ENCODE assay signal across 8 cellular contexts in the genomic region with DNA sequence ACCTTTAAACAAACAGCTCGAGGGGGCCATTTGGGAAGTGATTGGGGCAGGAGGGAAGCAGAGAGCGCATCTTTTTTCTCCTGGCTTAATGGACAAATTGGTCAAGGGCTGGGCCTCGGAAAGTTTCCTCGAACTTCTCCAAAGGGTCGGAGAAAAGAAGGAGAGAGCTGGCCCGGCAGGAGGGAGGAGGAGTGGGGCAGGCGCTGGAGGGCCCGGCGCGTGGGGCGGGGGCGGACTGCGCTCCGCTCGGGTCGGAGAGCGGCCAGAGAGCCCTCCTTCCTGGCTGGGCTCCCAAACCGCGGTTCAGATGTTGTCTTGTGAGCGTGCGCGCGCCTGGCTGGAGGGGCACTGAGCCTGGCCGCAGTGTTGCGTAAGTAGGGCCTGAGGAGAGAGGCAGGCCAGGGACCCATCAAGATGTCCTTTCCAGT. TPM values are rescaled to one million over a fixed set of nuclear protein-coding genes. Genes with fewer than 3 reads are reported as not detected.
DNase-seq lines count a peak whose midpoint lies in the region; ATAC-seq and TF ChIP-seq lines count a peak whose summit lies in the region.

No MANE protein-coding gene starts in this region.

- ATAC-seq in psoas muscle (peak; percentile 46 to 62 (median 60)), GM19035 (IDR thresholded peaks at IDR 0.05; ENCODE audit: unreplicated experiment) (no peak), HG02885 (IDR thresholded peaks at IDR 0.05; ENCODE audit: poor library complexity, unreplicated experiment) (no peak)
- no peak for ATAC-seq in activated naive CD8-positive, alpha-beta T cell treated with anti-CD3 and anti-CD28 coated beads, Interleukin-2, amount 50 U/mL, for 24 hours
- no peak for ATAC-seq in activated T-cell treated with anti-CD3 and anti-CD28 coated beads, Interleukin-2, amount 50 U/mL, for 4 hours

- no peak overlapping the region for H3K27ac Mint-ChIP-seq in activated naive CD8-positive, alpha-beta T cell treated with anti-CD3 and anti-CD28 coated beads, Interleukin-2, amount 50 U/mL, for 24 hours

- H3K4me1 ChIP-seq in ascending aorta: peaks cover 0 to 8% of the 10 kb centered on the region in 2 donors
- H3K4me1 ChIP-seq in psoas muscle: peaks cover 9% of the 10 kb centered on the region

- H3K4me3 ChIP-seq in ascending aorta (peak overlapping the region; percentile 83 to 84), psoas muscle (peak overlapping the region; percentile 65)

- no peak overlapping the region for H3K4me3 Mint-ChIP-seq in activated naive CD8-positive, alpha-beta T cell treated with anti-CD3 and anti-CD28 coated beads, Interleukin-2, amount 50 U/mL, for 24 hours
- no peak overlapping the region for H3K4me3 Mint-ChIP-seq in activated T-cell treated with anti-CD3 and anti-CD28 coated beads, Interleukin-2, amount 50 U/mL, for 4 hours

- peaks cover 6% of the 10 kb centered on the region for H3K9me3 Mint-ChIP-seq in activated naive CD8-positive, alpha-beta T cell treated with anti-CD3 and anti-CD28 coated beads, Interleukin-2, amount 50 U/mL, for 24 hours
- no peaks in the 10 kb centered on the region for H3K9me3 Mint-ChIP-seq in activated T-cell treated with anti-CD3 and anti-CD28 coated beads, Interleukin-2, amount 50 U/mL, for 4 hours

- peaks cover 33% of the 10 kb centered on the region for H3K27me3 Mint-ChIP-seq in activated naive CD8-positive, alpha-beta T cell treated with anti-CD3 and anti-CD28 coated beads, Interleukin-2, amount 50 U/mL, for 24 hours
- H3K27me3 Mint-ChIP-seq in activated T-cell treated with anti-CD3 and anti-CD28 coated beads, Interleukin-2, amount 50 U/mL, for 4 hours (ENCODE audit: low read depth): peaks cover 35% of the 10 kb centered on the region

- H3K36me3 Mint-ChIP-seq in activated naive CD8-positive, alpha-beta T cell treated with anti-CD3 and anti-CD28 coated beads, Interleukin-2, amount 50 U/mL, for 24 hours (ENCODE audit: low read depth): no peaks in the 10 kb centered on the region
- no peaks in the 10 kb centered on the region for H3K36me3 Mint-ChIP-seq in activated T-cell treated with anti-CD3 and anti-CD28 coated beads, Interleukin-2, amount 50 U/mL, for 4 hours (ENCODE audit: insufficient read depth)

- H3K27ac ChIP-seq in ascending aorta: peak overlapping the region; percentile 74 to 90
- no peak overlapping the region for H3K27ac ChIP-seq in psoas muscle

- H3K9me3 ChIP-seq in ascending aorta (no peaks in the 10 kb centered on the region), psoas muscle (no peaks in the 10 kb centered on the region)

- 5 to 14% (median 13%) methylated on average over 19 to 25 of the region's 25 CpGs for WGBS in psoas muscle, 3 donors

- intact Hi-C loops in ascending aorta (cut with DNase I): loop anchor here (2.0 kb wide), 1 partner anchor 29 kb away; the partner anchor contains the start of gene LPCAT2
- intact Hi-C loops in psoas muscle (cut with DNase I): no loop called here

- H3K36me3 ChIP-seq in ascending aorta: peaks cover 26 to 27% of the 10 kb centered on the region in 2 donors
- peaks cover 0 to under 1% of the 10 kb centered on the region in 2 donors for H3K36me3 ChIP-seq in psoas muscle (ENCODE audit: insufficient read depth in 1 of 2, low read depth in 1 of 2)

- no peaks in the 10 kb centered on the region for H3K4me1 Mint-ChIP-seq in activated naive CD8-positive, alpha-beta T cell treated with anti-CD3 and anti-CD28 coated beads, Interleukin-2, amount 50 U/mL, for 24 hours
- no peaks in the 10 kb centered on the region for H3K4me1 Mint-ChIP-seq in activated T-cell treated with anti-CD3 and anti-CD28 coated beads, Interleukin-2, amount 50 U/mL, for 4 hours (ENCODE audit: low read depth)

- TF ChIP-seq CTCF in ascending aorta (IDR thresholded peaks at IDR 0.05) (no peak), psoas muscle (IDR thresholded peaks at IDR 0.05) (no peak)

- peak; percentile 73 for DNase-seq in GM04503 (ENCODE audit: low read depth)
- peak; percentile 60 to 91 for DNase-seq in ascending aorta (ENCODE audit: low spot score in 2 of 2)
- peak; percentile 79 for DNase-seq in hepatic stellate cell (ENCODE audit: low spot score)
- peak; percentile 90 to 93 for DNase-seq in psoas muscle
- DNase-seq in activated naive CD8-positive, alpha-beta T cell treated with anti-CD3 and anti-CD28 coated beads, Interleukin-2, amount 50 U/mL, for 24 hours: no peak
- no peak for DNase-seq in activated T-cell treated with anti-CD3 and anti-CD28 coated beads, Interleukin-2, amount 50 U/mL, for 4 hours

- no peaks in the 10 kb centered on the region for H3K27me3 ChIP-seq in ascending aorta
- H3K27me3 ChIP-seq in psoas muscle (ENCODE audit: insufficient read depth in 3 of 3, low read length in 2 of 3): peaks cover 0 to 46% (median 12%) of the 10 kb centered on the region in 3 donors

RNA-seq across cellular contexts. Expression of gene MMP2, which starts 1.2 kb away (rescaled TPM):
- total RNA-seq in ascending aorta (325 TPM), psoas muscle (10 to 100 TPM; 21.7 to 60.9 (median 38.6) TPM)
- polyA plus RNA-seq in psoas muscle: 10 to 100 TPM; 16.0 to 23.2 (median 16.1) TPM
- under 1 TPM; 0.63 to 0.94 (median 0.87) TPM for total RNA-seq in activated T-cell treated with anti-CD3 and anti-CD28 coated beads, Interleukin-2, amount 50 U/mL, for 4 hours

RNA-seq across cellular contexts. Expression of gene LPCAT2, which starts 28.6 kb away (rescaled TPM):
- total RNA-seq in ascending aorta (44.2 TPM), psoas muscle (1 to 10 TPM; 2.1 to 4.3 (median 2.9) TPM)
- 1 to 10 TPM; 1.0 to 1.6 (median 1.6) TPM for polyA plus RNA-seq in psoas muscle
- total RNA-seq in activated T-cell treated with anti-CD3 and anti-CD28 coated beads, Interleukin-2, amount 50 U/mL, for 4 hours: 1 to 10 TPM in 1 of 3 donors, under 1 TPM in 2; 0.18 to 1.5 (median 0.79) TPM

Comparison
In these comparisons a context has a peak if more than half of its experiments do, and no peak if none do; other contexts are left out.
1. DNase-seq: peak in GM04503 (single experiment), ascending aorta (2 of 2), hepatic stellate cell (single experiment) and psoas muscle (2 of 2); none in activated naive CD8-positive, alpha-beta T cell treated with anti-CD3 and anti-CD28 coated beads, Interleukin-2, amount 50 U/mL, for 24 hours (single experiment) and activated T-cell treated with anti-CD3 and anti-CD28 coated beads, Interleukin-2, amount 50 U/mL, for 4 hours (single experiment).
2. ATAC-seq: peak in psoas muscle (4 of 4); none in activated naive CD8-positive, alpha-beta T cell treated with anti-CD3 and anti-CD28 coated beads, Interleukin-2, amount 50 U/mL, for 24 hours (single experiment), GM19035 (single experiment), HG02885 (single experiment) and activated T-cell treated with anti-CD3 and anti-CD28 coated beads, Interleukin-2, amount 50 U/mL, for 4 hours (0 of 2).
3. RNA of gene MMP2, which starts 1.2 kb away (total RNA-seq): 325 TPM in ascending aorta (single experiment) and 21.7 to 60.9 TPM in psoas muscle; 0.63 to 0.94 TPM in activated T-cell treated with anti-CD3 and anti-CD28 coated beads, Interleukin-2, amount 50 U/mL, for 4 hours; every median in the first group is over 10 times any median in the second.